Comparison of ENCODE assay signal across 25 cellular contexts in the genomic region with DNA sequence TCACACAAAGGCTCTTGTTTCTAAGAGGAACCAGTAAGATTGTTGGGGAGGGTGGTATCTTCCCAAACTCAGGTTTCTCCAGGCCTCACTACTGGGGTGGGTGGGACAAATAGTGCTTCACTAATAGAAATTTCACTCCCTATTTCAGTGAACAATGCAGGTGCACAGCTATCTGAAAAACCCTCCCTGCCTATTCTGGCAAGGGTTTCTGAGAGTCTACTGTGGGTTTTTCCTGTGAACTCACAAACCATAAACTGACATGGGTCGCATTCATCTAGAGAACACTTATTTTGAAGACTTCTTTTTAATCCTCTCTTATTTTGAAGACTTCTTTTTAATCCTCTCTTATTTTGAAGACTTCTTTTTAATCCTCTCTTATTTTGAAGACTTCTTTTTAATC. TPM values are rescaled to one million over a fixed set of nuclear protein-coding genes. Genes with fewer than 3 reads are reported as not detected.
"Had no signal": no experiment of that assay in that cellular context is flagged by ENCODE, and none has a peak within 500 bp of the region (broad histone marks: within the 10 kb centered on the region; RNA-seq: fewer than 3 reads in every experiment).

No MANE protein-coding gene starts in this region.

- H3K27ac ChIP-seq: KMS-11, SJSA1, SK-N-MC had no signal

- H3K9me3 Mint-ChIP-seq: IgD-negative memory B cell had no signal

- FAIRE-seq: K562, RCC 7860 had no signal

- H3K36me3 ChIP-seq: SJSA1 had no signal

- H3K27ac Mint-ChIP-seq: IgD-negative memory B cell had no signal

- H3K36me3 Mint-ChIP-seq: IgD-negative memory B cell had no signal

- H3K4me1 ChIP-seq: SJSA1 had no signal

- H3K4me3 ChIP-seq: K562, SJSA1, SK-N-MC had no signal

- H3K4me3 Mint-ChIP-seq: IgD-negative memory B cell had no signal

- DNase-seq: NCI-H1092, NCI-H1105 treated with DMSO at 0.1 percent for 48 hours, NCI-H1417 treated with DMSO at 0.1 percent for 48 hours, NCI-H146, NCI-H1694 treated with DMSO at 0.1 percent for 48 hours, NCI-H1930, NCI-H2081, NCI-H2107, NCI-H2227 treated with DMSO at 0.1 percent for 48 hours, NCI-H524, NCI-H526 treated with DMSO at 0.1 percent for 48 hours, NCI-H748 treated with DMSO at 0.1 percent for 48 hours, Right ventricle myocardium superior, RPMI8226, SIG-M5 had no signal

- H3K4me2 ChIP-seq: KMS-11 had no signal

- H3K4me1 Mint-ChIP-seq: IgD-negative memory B cell had no signal

- ATAC-seq: K562 had no signal

- H3K9ac ChIP-seq: KMS-11 had no signal

- H3K9me3 ChIP-seq: SJSA1 had no signal

RNA-seq across cellular contexts. Expression of a gene that starts 4.4 kb away (rescaled TPM):
- total RNA-seq: HT1080, K562, LHCN-M2, MCF 10A, NCI-H460, Right ventricle myocardium superior, SJSA1 had no signal
- polyA plus RNA-seq: IgD-negative memory B cell, K562 had no signal

RNA-seq across cellular contexts. Expression of a gene that starts 31.8 kb away (rescaled TPM):
- total RNA-seq: HT1080, K562, LHCN-M2, MCF 10A, NCI-H460, Right ventricle myocardium superior, SJSA1 had no signal
- polyA plus RNA-seq: IgD-negative memory B cell, K562 had no signal

RNA-seq across cellular contexts. Expression of a gene that starts 43.0 kb away (rescaled TPM):
- total RNA-seq: HT1080, K562, LHCN-M2, MCF 10A, NCI-H460, Right ventricle myocardium superior, SJSA1 had no signal
- polyA plus RNA-seq: IgD-negative memory B cell, K562 had no signal

RNA-seq across cellular contexts. Expression of a gene that starts 49.4 kb away (rescaled TPM):
- total RNA-seq: HT1080, K562, LHCN-M2, MCF 10A, NCI-H460, Right ventricle myocardium superior, SJSA1 had no signal
- polyA plus RNA-seq: IgD-negative memory B cell, K562 had no signal

RNA-seq across cellular contexts. Expression of a gene that starts 58.2 kb away (rescaled TPM):
- total RNA-seq: HT1080, K562, LHCN-M2, MCF 10A, NCI-H460, Right ventricle myocardium superior, SJSA1 had no signal
- polyA plus RNA-seq: IgD-negative memory B cell, K562 had no signal
